In the genomic region with DNA sequence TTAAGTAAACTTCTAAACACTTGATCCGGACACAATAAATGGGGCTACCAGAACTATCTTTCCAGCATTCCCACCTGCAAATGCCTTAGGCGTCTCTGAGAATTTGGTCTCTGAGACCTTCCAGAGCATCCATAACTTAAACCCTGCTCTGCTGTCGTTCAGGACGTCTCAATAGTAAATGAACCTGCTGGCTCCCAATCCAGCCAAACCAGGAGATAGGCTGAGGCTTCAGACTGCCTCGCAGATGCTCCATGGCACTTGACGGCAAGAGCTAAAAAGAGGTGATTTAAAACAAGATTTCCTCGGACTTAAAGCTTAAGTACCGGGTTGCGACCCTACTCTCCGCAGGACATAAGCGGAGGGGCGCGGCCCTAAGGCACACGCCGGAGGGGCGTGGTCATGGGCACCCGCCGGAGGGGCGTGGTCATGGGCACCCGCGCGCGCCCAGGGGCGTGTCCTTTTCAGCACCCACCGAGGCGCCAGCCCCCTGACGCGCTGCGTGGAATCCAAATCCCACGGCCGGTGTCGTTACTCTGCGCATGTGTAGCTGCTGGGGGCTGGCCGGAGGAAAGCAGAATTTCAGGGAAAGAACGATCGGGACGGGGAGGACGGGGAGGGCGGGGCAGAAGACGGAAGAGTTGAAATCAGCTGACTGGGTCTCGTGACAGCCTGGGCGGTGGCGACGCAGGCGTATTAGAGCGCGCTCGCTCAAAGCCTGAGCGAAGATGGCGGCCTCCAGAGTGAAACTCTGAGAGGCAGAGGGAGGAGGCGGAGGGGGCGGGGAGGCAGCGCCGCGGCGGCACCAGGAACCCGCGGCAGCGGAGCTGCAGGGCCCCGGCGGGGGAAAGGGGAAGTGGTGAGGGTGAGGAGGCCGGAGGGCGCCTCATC, we compare ENCODE assay signal across 8 cellular contexts. TPM values are rescaled to one million over a fixed set of nuclear protein-coding genes. Genes with fewer than 3 reads are reported as not detected.
A peak's percentile ranks its signal among the peaks of the same experiment; 100 is the strongest.
DNase-seq lines count a peak whose midpoint lies in the region; ATAC-seq and TF ChIP-seq lines count a peak whose summit lies in the region.

TSS of gene DNAJC13 (plus strand) at position 696 of the 888 bp plus-strand sequence. CDS start 17,049 bp downstream, outside the sequence.

- intact Hi-C loops in activated CD4-positive, alpha-beta T cell treated with anti-CD3 and anti-CD28 coated beads, Interleukin-2, amount 10 ng/mL, durations not matched to agents 24 days and 14 days (cut with micrococcal nuclease), result loop anchor here (1.0 to 5.0 kb wide), 7 partner anchors 125 to 1391 kb away; partner anchors contain the start of genes ASTE1, CDV3, NEK11 and NPHP3
- intact Hi-C loops in left colon (cut with DNase I, micrococcal nuclease), result no loop called here

- peak within 1 kb of the TSS; percentile 70 to 98 (median 88) for H3K4me3 ChIP-seq in BLaER1 treated with 17β-estradiol and CSF1 and Interleukin-3, amounts not matched to agents 10 nM and 100 nM
- peak within 1 kb of the TSS; percentile 79 for H3K4me3 ChIP-seq in coronary artery

- no peak for TF ChIP-seq CTCF in coronary artery (IDR thresholded peaks at IDR 0.05)

- no peaks in the 10 kb centered on the region for H3K9me3 Mint-ChIP-seq in activated CD4-positive, alpha-beta T cell treated with anti-CD3 and anti-CD28 coated beads, Interleukin-2, amount 10 ng/mL, durations not matched to agents 24 days and 14 days

- peak within 1 kb of the TSS; percentile 80 to 97 (median 87) for H3K4me2 ChIP-seq in BLaER1 treated with 17β-estradiol and CSF1 and Interleukin-3, amounts not matched to agents 10 nM and 100 nM

- peak; percentile 87 for ATAC-seq in GM19328 (IDR thresholded peaks at IDR 0.05; ENCODE audit: unreplicated experiment)
- peak; percentile 78 for ATAC-seq in HG03469 (IDR thresholded peaks at IDR 0.05; ENCODE audit: unreplicated experiment)
- peak; percentile 91 for ATAC-seq in left colon

- peaks cover 25% of the 10 kb centered on the region for H3K4me1 Mint-ChIP-seq in activated CD4-positive, alpha-beta T cell treated with anti-CD3 and anti-CD28 coated beads, Interleukin-2, amount 10 ng/mL, durations not matched to agents 24 days and 14 days

- peak within 1 kb of the TSS; percentile 86 to 97 (median 94) for H3K27ac ChIP-seq in BLaER1 treated with 17β-estradiol and CSF1 and Interleukin-3, amounts not matched to agents 10 nM and 100 nM
- H3K27ac ChIP-seq in coronary artery, result peak within 1 kb of the TSS; percentile 84 to 88

- H3K4me1 ChIP-seq in BLaER1 treated with 17β-estradiol and CSF1 and Interleukin-3, amounts not matched to agents 10 nM and 100 nM, result peaks cover 20 to 37% (median 25%) of the 10 kb centered on the region in 10 experiments

- H3K9me3 ChIP-seq in BLaER1 treated with 17β-estradiol and CSF1 and Interleukin-3, amounts not matched to agents 10 nM and 100 nM (replicated peaks in 1 of 11), result no peaks in the 10 kb centered on the region

- H3K27me3 ChIP-seq in BLaER1 treated with 17β-estradiol and CSF1 and Interleukin-3, amounts not matched to agents 10 nM and 100 nM, result no peaks in the 10 kb centered on the region

- DNase-seq in NCI-H526 (lab: John Stamatoyannopoulos, UW) (peak; percentile 85 to 95), coronary artery (ENCODE audit: low spot score) (peak; percentile 96), left colon (peak; percentile 95)
- DNase-seq in activated CD4-positive, alpha-beta T cell treated with anti-CD3 and anti-CD28 coated beads, Interleukin-2, amount 10 ng/mL, durations not matched to agents 24 days and 14 days, result peak; percentile 97
- peak; percentile 82 to 83 for DNase-seq in stimulated activated CD4-positive, alpha-beta T cell treated with anti-CD3 and anti-CD28 coated beads, Interleukin-1b, Interleukin-23, amount 100 ng/mL, for 4 hours (ENCODE audit: low read depth in 2 of 2)

- peak within 1 kb of the TSS; percentile 95 for H3K27ac Mint-ChIP-seq in activated CD4-positive, alpha-beta T cell treated with anti-CD3 and anti-CD28 coated beads, Interleukin-2, amount 10 ng/mL, durations not matched to agents 24 days and 14 days

- peaks cover 0 to 12% (median 4%) of the 10 kb centered on the region in 11 experiments; a peak in 8 of 22 replicates for H4K20me1 ChIP-seq in BLaER1 treated with 17β-estradiol and CSF1 and Interleukin-3, amounts not matched to agents 10 nM and 100 nM

- peak within 1 kb of the TSS; percentile 87 to 97 (median 96) for H3K9ac ChIP-seq in BLaER1 treated with 17β-estradiol and CSF1 and Interleukin-3, amounts not matched to agents 10 nM and 100 nM

- H3K27me3 Mint-ChIP-seq in activated CD4-positive, alpha-beta T cell treated with anti-CD3 and anti-CD28 coated beads, Interleukin-2, amount 10 ng/mL, durations not matched to agents 24 days and 14 days, result peaks cover 3% of the 10 kb centered on the region

- H3K4me3 Mint-ChIP-seq in activated CD4-positive, alpha-beta T cell treated with anti-CD3 and anti-CD28 coated beads, Interleukin-2, amount 10 ng/mL, durations not matched to agents 24 days and 14 days, result peak within 1 kb of the TSS; percentile 98

- peaks cover 11% of the 10 kb centered on the region for H3K36me3 Mint-ChIP-seq in activated CD4-positive, alpha-beta T cell treated with anti-CD3 and anti-CD28 coated beads, Interleukin-2, amount 10 ng/mL, durations not matched to agents 24 days and 14 days (ENCODE audit: low read depth)

- peaks cover 3 to 26% (median 9%) of the 10 kb centered on the region in 11 experiments; a peak in 18 of 22 replicates for H3K36me3 ChIP-seq in BLaER1 treated with 17β-estradiol and CSF1 and Interleukin-3, amounts not matched to agents 10 nM and 100 nM

RNA-seq across cellular contexts. Expression of gene DNAJC13, which starts in this region (rescaled TPM):
- 33.6 and 34.0 TPM in 2 replicates for total RNA-seq in activated CD4-positive, alpha-beta T cell treated with anti-CD3 and anti-CD28 coated beads, Interleukin-2, amount 10 ng/mL, durations not matched to agents 24 days and 14 days
- total RNA-seq in left colon, result 10 to 100 TPM; 47.9 to 49.4 TPM

Comparison
In these comparisons a context has a peak if more than half of its experiments do, and no peak if none do; other contexts are left out.
1. Peak in every context shown above with its lines: DNase-seq, ATAC-seq, H3K4me3 ChIP-seq and H3K27ac ChIP-seq.